In genomic region chr19:33129901-33130300, GRCh38 we compare ENCODE assay signal across 22 cellular contexts. TPM values are rescaled to one million over a fixed set of nuclear protein-coding genes. Genes with fewer than 3 reads are reported as not detected.
DNase-seq lines count a peak whose midpoint lies in the region; ATAC-seq and TF ChIP-seq lines count a peak whose summit lies in the region.
"Had no signal": no experiment of that assay in that cellular context is flagged by ENCODE, and none has a peak within 500 bp of the region (broad histone marks: within the 10 kb centered on the region; RNA-seq: fewer than 3 reads in every experiment).

No MANE protein-coding gene starts in this region.

- H3K4me3 Mint-ChIP-seq in activated CD8-positive, alpha-beta T cell treated with anti-CD3 and anti-CD28 coated beads for 36 hours = no peak overlapping the region
- H3K4me3 Mint-ChIP-seq in activated CD8-positive, alpha-beta T cell treated with anti-CD3 and anti-CD28 coated beads, Interleukin-2, amount 10 ng/mL, durations not matched to agents 7 days and 5 days = no peak overlapping the region
- H3K4me3 Mint-ChIP-seq: CD4-positive, alpha-beta memory T cell; GM23338; H9 had no signal

- no peak for ATAC-seq in activated CD8-positive, alpha-beta T cell treated with anti-CD3 and anti-CD28 coated beads for 36 hours
- no peak for ATAC-seq in activated CD8-positive, alpha-beta T cell treated with anti-CD3 and anti-CD28 coated beads, Interleukin-2, amount 10 ng/mL, durations not matched to agents 7 days and 5 days
- ATAC-seq: GM23338 had no signal

- H2BK12ac ChIP-seq in trophoblast cell (ENCODE audit: low read length) = no peak overlapping the region

- no peaks in the 10 kb centered on the region for H3K27me3 ChIP-seq in HAP-1 (ENCODE audit: low read depth)
- H3K27me3 ChIP-seq in osteoblast (ENCODE audit: insufficient read depth, low read length) = no peaks in the 10 kb centered on the region
- peaks cover 0 to 3% of the 10 kb centered on the region in 2 donors for H3K27me3 ChIP-seq in right atrium auricular region
- no peaks in the 10 kb centered on the region for H3K27me3 ChIP-seq in trophoblast cell (ENCODE audit: insufficient read depth, low read length)

- H3K79me2 ChIP-seq in osteoblast (ENCODE audit: insufficient read depth, low read length) = no peaks in the 10 kb centered on the region
- no peaks in the 10 kb centered on the region for H3K79me2 ChIP-seq in trophoblast cell (ENCODE audit: control insufficient read depth, insufficient read depth, low read length, poor library complexity)

- H4K91ac ChIP-seq in trophoblast cell (ENCODE audit: low read depth, low read length) = no peak overlapping the region

- no peak overlapping the region for H3K18ac ChIP-seq in trophoblast cell (ENCODE audit: low read length)

- DNase-seq in activated CD8-positive, alpha-beta T cell treated with anti-CD3 and anti-CD28 coated beads for 36 hours = no peak
- DNase-seq in activated CD8-positive, alpha-beta T cell treated with anti-CD3 and anti-CD28 coated beads, Interleukin-2, amount 10 ng/mL, durations not matched to agents 7 days and 5 days = no peak
- DNase-seq in HAP-1 (ENCODE audit: low spot score in 2 of 2) (peak; percentile 37 to 55), osteoblast (ENCODE audit: insufficient read length, low spot score, missing footprints) (peak; percentile 50), right atrium auricular region (ENCODE audit: low spot score) (no peak), trophoblast cell (no peak)
- DNase-seq: C1 segment of cervical spinal cord; Calu3; CD4-positive, alpha-beta memory T cell; COR-L47; DMS53; DMS79 treated with DMSO at 0.1 percent for 48 hours; GF-D8; H9 had no signal

- no peak overlapping the region for H2AK5ac ChIP-seq in trophoblast cell (ENCODE audit: low read length)

- no peaks in the 10 kb centered on the region for H3K9me3 Mint-ChIP-seq in activated CD8-positive, alpha-beta T cell treated with anti-CD3 and anti-CD28 coated beads for 36 hours
- no peaks in the 10 kb centered on the region for H3K9me3 Mint-ChIP-seq in activated CD8-positive, alpha-beta T cell treated with anti-CD3 and anti-CD28 coated beads, Interleukin-2, amount 10 ng/mL, durations not matched to agents 7 days and 5 days (ENCODE audit: insufficient read depth)
- H3K9me3 Mint-ChIP-seq: CD4-positive, alpha-beta memory T cell; GM23338; H9 had no signal

- H2BK120ac ChIP-seq in trophoblast cell (ENCODE audit: insufficient read depth, low read length, poor library complexity) = no peak overlapping the region

- H3K36me3 Mint-ChIP-seq in activated CD8-positive, alpha-beta T cell treated with anti-CD3 and anti-CD28 coated beads for 36 hours (ENCODE audit: low read depth) = peaks cover 20% of the 10 kb centered on the region
- peaks cover 25% of the 10 kb centered on the region for H3K36me3 Mint-ChIP-seq in activated CD8-positive, alpha-beta T cell treated with anti-CD3 and anti-CD28 coated beads, Interleukin-2, amount 10 ng/mL, durations not matched to agents 7 days and 5 days (ENCODE audit: low read depth)

- in situ Hi-C loops in HAP-1 (cut with MboI; ENCODE audit: low sequenced_read_pairs) = loop anchor here (10.0 kb wide), 1 partner anchor 55 kb away; no protein-coding TSS in a partner anchor

- H3K36me3 ChIP-seq in HAP-1 (replicated peaks) = peaks cover 17% of the 10 kb centered on the region
- H3K36me3 ChIP-seq in HEK293 (ENCODE audit: control insufficient read depth in 2 of 2, insufficient read depth in 1 of 2, low read length in 2 of 2) = peaks cover 32 to 76% of the 10 kb centered on the region in 2 experiments
- peaks cover 11% of the 10 kb centered on the region for H3K36me3 ChIP-seq in osteoblast (ENCODE audit: insufficient read depth, low read length)
- H3K36me3 ChIP-seq in right atrium auricular region = peaks cover 43% of the 10 kb centered on the region
- H3K36me3 ChIP-seq in trophoblast cell (ENCODE audit: control insufficient read depth in 1 of 2, insufficient read depth in 2 of 2, low read length in 2 of 2) = peaks cover 25 to 28% of the 10 kb centered on the region in 2 experiments

- peak overlapping the region; percentile 62 for H3K27ac Mint-ChIP-seq in activated CD8-positive, alpha-beta T cell treated with anti-CD3 and anti-CD28 coated beads for 36 hours
- H3K27ac Mint-ChIP-seq in activated CD8-positive, alpha-beta T cell treated with anti-CD3 and anti-CD28 coated beads, Interleukin-2, amount 10 ng/mL, durations not matched to agents 7 days and 5 days = no peak overlapping the region
- H3K27ac Mint-ChIP-seq: GM23338 had no signal

- intact Hi-C loops in activated CD8-positive, alpha-beta T cell treated with anti-CD3 and anti-CD28 coated beads for 36 hours (cut with micrococcal nuclease) = no loop called here

- no peaks in the 10 kb centered on the region for H3K79me1 ChIP-seq in trophoblast cell (ENCODE audit: low read length)

- H3K9ac ChIP-seq in trophoblast cell (ENCODE audit: low read length) = no peak overlapping the region

- H2AFZ ChIP-seq in osteoblast (ENCODE audit: low read length) (no peak overlapping the region), trophoblast cell (ENCODE audit: insufficient read depth, low read length, poor library complexity) (no peak overlapping the region)
- H2AFZ ChIP-seq: GM23338 had no signal

- no CpG with 5 or more reads among the region's 6 CpGs for WGBS in trophoblast cell (ENCODE audit: extremely low coverage, insufficient coverage, insufficient read length)

- no peaks in the 10 kb centered on the region for H3K27me3 Mint-ChIP-seq in activated CD8-positive, alpha-beta T cell treated with anti-CD3 and anti-CD28 coated beads for 36 hours
- no peaks in the 10 kb centered on the region for H3K27me3 Mint-ChIP-seq in activated CD8-positive, alpha-beta T cell treated with anti-CD3 and anti-CD28 coated beads, Interleukin-2, amount 10 ng/mL, durations not matched to agents 7 days and 5 days (ENCODE audit: low read depth)
- H3K27me3 Mint-ChIP-seq: CD4-positive, alpha-beta memory T cell had no signal

- H4K8ac ChIP-seq in trophoblast cell (ENCODE audit: low read depth, low read length) = no peak overlapping the region

- no peak overlapping the region for H3K14ac ChIP-seq in trophoblast cell (ENCODE audit: low read length)

- no peak overlapping the region for H4K12ac ChIP-seq in trophoblast cell (ENCODE audit: low read depth, low read length)

- H3K9me3 ChIP-seq in HAP-1 (no peaks in the 10 kb centered on the region), HEK293 (ENCODE audit: control insufficient read depth, insufficient read depth, low read depth, low read length) (no peaks in the 10 kb centered on the region), osteoblast (ENCODE audit: low read depth, low read length) (no peaks in the 10 kb centered on the region), right atrium auricular region (no peaks in the 10 kb centered on the region), trophoblast cell (ENCODE audit: insufficient read depth, low read depth, low read length) (no peaks in the 10 kb centered on the region)

- CTCF ChIA-PET in activated CD8-positive, alpha-beta T cell treated with anti-CD3 and anti-CD28 coated beads for 36 hours (lab: Charles Lee) = interaction anchor here (1.2 to 1.8 kb wide), 3 partner anchors 14 to 286 kb away, joined by 3 to 4 read pairs (median 3); no protein-coding TSS in a partner anchor
- CTCF ChIA-PET in activated CD8-positive, alpha-beta T cell treated with anti-CD3 and anti-CD28 coated beads, Interleukin-2, amount 10 ng/mL, durations not matched to agents 7 days and 5 days (lab: Charles Lee) = interaction anchor here (1.2 kb wide), 1 partner anchor 14 kb away, joined by 3 read pairs; no protein-coding TSS in a partner anchor
- CTCF ChIA-PET in HEK293 (lab: Yijun Ruan, JAX) = interaction anchor here (0.6 to 15.4 kb wide), 7 partner anchors 8 to 154 kb away, joined by 3 to 335 read pairs (median 5); partner anchors contain the start of genes CEP89 and FAAP24

- H2BK5ac ChIP-seq in trophoblast cell (ENCODE audit: low read depth, low read length, poor library complexity) = no peak overlapping the region

- POLR2A ChIA-PET in activated CD8-positive, alpha-beta T cell treated with anti-CD3 and anti-CD28 coated beads for 36 hours (lab: Charles Lee) = no interaction called here
- POLR2A ChIA-PET in activated CD8-positive, alpha-beta T cell treated with anti-CD3 and anti-CD28 coated beads, Interleukin-2, amount 10 ng/mL, durations not matched to agents 7 days and 5 days (lab: Charles Lee) = no interaction called here
- POLR2A ChIA-PET in HEK293 (lab: Yijun Ruan, JAX) = interaction anchor here (0.6 to 1.4 kb wide), 2 partner anchors 54 to 111 kb away, joined by 3 to 4 read pairs; no protein-coding TSS in a partner anchor

- no peak overlapping the region for H3K4ac ChIP-seq in trophoblast cell (ENCODE audit: low read depth, low read length)

- H3K23ac ChIP-seq in trophoblast cell (ENCODE audit: low read length) = no peak overlapping the region

- no peak overlapping the region for H3K4me2 ChIP-seq in osteoblast (ENCODE audit: insufficient read depth, low read length)
- H3K4me2 ChIP-seq in trophoblast cell (ENCODE audit: low read length) = no peak overlapping the region
- H3K4me2 ChIP-seq: GM23338 had no signal

- peaks cover 14% of the 10 kb centered on the region for H3K4me1 ChIP-seq in HAP-1
- peaks cover 13% of the 10 kb centered on the region for H3K4me1 ChIP-seq in HEK293 (ENCODE audit: control insufficient read depth, insufficient read depth, low read length)
- H3K4me1 ChIP-seq in osteoblast (ENCODE audit: insufficient read depth, low read length) = no peaks in the 10 kb centered on the region
- peaks cover 0 to 5% of the 10 kb centered on the region in 2 donors for H3K4me1 ChIP-seq in right atrium auricular region
- no peaks in the 10 kb centered on the region for H3K4me1 ChIP-seq in trophoblast cell (ENCODE audit: control insufficient read depth in 1 of 2, insufficient read depth in 2 of 2, low read length in 2 of 2)

- H3K4me3 ChIP-seq in HAP-1 (no peak overlapping the region), HEK293 (ENCODE audit: low read depth, low read length) (no peak overlapping the region), osteoblast (ENCODE audit: insufficient read depth, low read length) (no peak overlapping the region), right atrium auricular region (no peak overlapping the region), trophoblast cell (ENCODE audit: low read depth, low read length) (no peak overlapping the region)
- H3K4me3 ChIP-seq: GM23338 had no signal

- H3K27ac ChIP-seq in HEK293 (ENCODE audit: extremely low read depth, low read depth, low read length) = no peak overlapping the region; the same call in 1 of the 2 replicates
- H3K27ac ChIP-seq in osteoblast (ENCODE audit: low read depth, low read length) = no peak overlapping the region
- no peak overlapping the region for H3K27ac ChIP-seq in right atrium auricular region
- H3K27ac ChIP-seq in trophoblast cell (ENCODE audit: low read depth, low read length) = no peak overlapping the region

- H3K4me1 Mint-ChIP-seq in activated CD8-positive, alpha-beta T cell treated with anti-CD3 and anti-CD28 coated beads for 36 hours (ENCODE audit: low read depth) = peaks cover 12% of the 10 kb centered on the region
- peaks cover 6% of the 10 kb centered on the region for H3K4me1 Mint-ChIP-seq in activated CD8-positive, alpha-beta T cell treated with anti-CD3 and anti-CD28 coated beads, Interleukin-2, amount 10 ng/mL, durations not matched to agents 7 days and 5 days (ENCODE audit: low read depth)

- no peaks in the 10 kb centered on the region for H4K20me1 ChIP-seq in osteoblast (ENCODE audit: insufficient read depth, low read length)

- TF ChIP-seq CTCF in activated CD8-positive, alpha-beta T cell treated with anti-CD3 and anti-CD28 coated beads for 36 hours (IDR thresholded peaks at IDR 0.05) = no peak
- TF ChIP-seq CTCF in HEK293 (tag by site-specific recombination; IDR thresholded peaks at IDR 0.05) (no peak), osteoblast (IDR thresholded peaks at IDR 0.05; ENCODE audit: extremely low read depth, low read depth, low read length) (no peak), right atrium auricular region (IDR thresholded peaks at IDR 0.05) (no peak)

RNA-seq across cellular contexts. Expression of gene WDR88, which starts 2.0 kb away (rescaled TPM):
- not detected for total RNA-seq in activated CD8-positive, alpha-beta T cell treated with anti-CD3 and anti-CD28 coated beads for 36 hours
- not detected for total RNA-seq in activated CD8-positive, alpha-beta T cell treated with anti-CD3 and anti-CD28 coated beads, Interleukin-2, amount 10 ng/mL, durations not matched to agents 7 days and 5 days
- total RNA-seq in osteoblast (not detected in 2 replicates), right atrium auricular region (not detected)
- polyA plus RNA-seq in trophoblast cell (2013) = not detected in 2 replicates
- total RNA-seq: A172, A673, Calu3, Daoy, G401, GM23338, H4, H9 had no signal
- polyA plus RNA-seq: BJ, GM23338 had no signal

RNA-seq across cellular contexts. Expression of gene GPATCH1, which starts 48.9 kb away (rescaled TPM):
- total RNA-seq in activated CD8-positive, alpha-beta T cell treated with anti-CD3 and anti-CD28 coated beads for 36 hours = 1 to 10 TPM; 8.7 to 9.6 TPM
- 10 to 100 TPM; 12.7 to 13.6 TPM for total RNA-seq in activated CD8-positive, alpha-beta T cell treated with anti-CD3 and anti-CD28 coated beads, Interleukin-2, amount 10 ng/mL, durations not matched to agents 7 days and 5 days
- total RNA-seq in osteoblast (5.6 and 6.2 TPM in 2 replicates), right atrium auricular region (1 to 10 TPM; 4.7 to 8.5 TPM)
- polyA plus RNA-seq in trophoblast cell (2013) = 4.7 and 5.4 TPM in 2 replicates

Comparison
In these comparisons a context has a peak if more than half of its experiments do, and no peak if none do; other contexts are left out.
1. DNase-seq: peak in HAP-1 (2 of 2) and osteoblast (single experiment); none in activated CD8-positive, alpha-beta T cell treated with anti-CD3 and anti-CD28 coated beads for 36 hours (single experiment), activated CD8-positive, alpha-beta T cell treated with anti-CD3 and anti-CD28 coated beads, Interleukin-2, amount 10 ng/mL, durations not matched to agents 7 days and 5 days (single experiment), right atrium auricular region (single experiment) and trophoblast cell (0 of 2).